1 cellular context compared by ENCODE assay signal in the genomic region with DNA sequence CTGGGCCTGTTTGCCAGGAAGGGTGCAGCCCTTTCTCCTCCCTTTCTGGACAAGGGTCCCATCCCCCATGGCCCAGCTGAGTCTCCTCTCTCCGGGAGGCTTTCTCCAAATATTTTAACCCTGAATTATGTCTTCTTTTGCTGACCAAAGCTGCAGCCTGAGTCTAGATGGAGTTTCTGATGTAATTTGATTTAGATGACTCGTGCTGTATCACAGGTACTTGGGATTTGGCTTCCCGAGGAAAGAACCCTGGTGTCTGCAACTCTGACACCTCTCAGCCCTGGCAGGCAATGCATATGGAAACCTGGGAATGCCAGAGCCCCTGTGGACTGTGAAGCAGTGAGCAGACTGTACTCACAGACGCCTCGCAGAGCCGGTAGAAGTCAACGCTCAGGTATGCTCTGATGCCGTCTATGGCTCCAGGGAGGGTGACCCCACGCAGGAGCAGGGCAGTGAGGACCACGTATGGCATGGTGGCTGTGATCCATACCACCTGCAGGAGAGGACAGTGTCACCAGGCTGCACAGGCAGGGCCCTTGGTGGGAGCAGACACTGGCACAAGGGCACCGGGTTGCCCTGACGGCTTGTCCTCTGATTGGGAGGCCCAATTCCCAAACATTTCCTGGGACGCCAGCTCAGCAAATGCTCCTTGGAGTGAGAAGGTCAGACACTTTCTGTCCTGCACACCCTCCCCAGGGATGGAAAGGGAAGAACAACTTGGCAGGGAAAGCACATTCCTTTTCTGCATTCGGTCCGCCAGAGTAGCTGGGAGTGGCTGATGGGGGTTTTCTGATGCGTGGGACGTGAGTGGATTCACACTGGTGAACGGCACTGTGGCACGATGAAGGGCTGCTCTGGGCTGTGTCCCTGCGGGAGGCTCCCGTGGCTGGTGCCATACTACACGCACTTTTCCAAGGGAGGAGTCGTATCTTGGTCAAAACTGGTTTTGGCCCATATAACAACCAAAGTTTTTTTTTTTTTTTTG.
TF ChIP-seq lines count a peak whose summit lies in the region.

No MANE protein-coding gene starts in this region.

TF ChIP-seq in WTC11, 78 proteins besides CTCF, POLR2A, EP300 and RAD21 (continued from another document):
- TF ChIP-seq, protein P1, sequence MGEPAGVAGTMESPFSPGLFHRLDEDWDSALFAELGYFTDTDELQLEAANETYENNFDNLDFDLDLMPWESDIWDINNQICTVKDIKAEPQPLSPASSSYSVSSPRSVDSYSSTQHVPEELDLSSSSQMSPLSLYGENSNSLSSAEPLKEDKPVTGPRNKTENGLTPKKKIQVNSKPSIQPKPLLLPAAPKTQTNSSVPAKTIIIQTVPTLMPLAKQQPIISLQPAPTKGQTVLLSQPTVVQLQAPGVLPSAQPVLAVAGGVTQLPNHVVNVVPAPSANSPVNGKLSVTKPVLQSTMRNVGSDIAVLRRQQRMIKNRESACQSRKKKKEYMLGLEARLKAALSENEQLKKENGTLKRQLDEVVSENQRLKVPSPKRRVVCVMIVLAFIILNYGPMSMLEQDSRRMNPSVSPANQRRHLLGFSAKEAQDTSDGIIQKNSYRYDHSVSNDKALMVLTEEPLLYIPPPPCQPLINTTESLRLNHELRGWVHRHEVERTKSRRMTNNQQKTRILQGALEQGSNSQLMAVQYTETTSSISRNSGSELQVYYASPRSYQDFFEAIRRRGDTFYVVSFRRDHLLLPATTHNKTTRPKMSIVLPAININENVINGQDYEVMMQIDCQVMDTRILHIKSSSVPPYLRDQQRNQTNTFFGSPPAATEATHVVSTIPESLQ (CRISPR knock-in tag; IDR thresholded peaks at IDR 0.05) = no peak
- TF ChIP-seq, protein P2, sequence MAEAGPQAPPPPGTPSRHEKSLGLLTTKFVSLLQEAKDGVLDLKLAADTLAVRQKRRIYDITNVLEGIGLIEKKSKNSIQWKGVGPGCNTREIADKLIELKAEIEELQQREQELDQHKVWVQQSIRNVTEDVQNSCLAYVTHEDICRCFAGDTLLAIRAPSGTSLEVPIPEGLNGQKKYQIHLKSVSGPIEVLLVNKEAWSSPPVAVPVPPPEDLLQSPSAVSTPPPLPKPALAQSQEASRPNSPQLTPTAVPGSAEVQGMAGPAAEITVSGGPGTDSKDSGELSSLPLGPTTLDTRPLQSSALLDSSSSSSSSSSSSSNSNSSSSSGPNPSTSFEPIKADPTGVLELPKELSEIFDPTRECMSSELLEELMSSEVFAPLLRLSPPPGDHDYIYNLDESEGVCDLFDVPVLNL (CRISPR knock-in tag; IDR thresholded peaks at IDR 0.05; ENCODE audit: borderline replicate concordance, low read depth) = no peak
- TF ChIP-seq TCF7 (CRISPR knock-in tag; IDR thresholded peaks at IDR 0.05; ENCODE audit: low read depth) (no peak), JUN (CRISPR knock-in tag; IDR thresholded peaks at IDR 0.05) (no peak), ZBTB21 (CRISPR knock-in tag; IDR thresholded peaks at IDR 0.05; ENCODE audit: borderline replicate concordance) (no peak), NFATC4 (CRISPR knock-in tag; IDR thresholded peaks at IDR 0.05) (no peak), MXD4 (CRISPR knock-in tag; IDR thresholded peaks at IDR 0.05; ENCODE audit: borderline replicate concordance) (no peak), IRF2 (CRISPR knock-in tag; IDR thresholded peaks at IDR 0.05; ENCODE audit: borderline replicate concordance, low read depth) (no peak), NR1H2 (CRISPR knock-in tag; IDR thresholded peaks at IDR 0.05) (no peak), CREB1 (CRISPR knock-in tag; IDR thresholded peaks at IDR 0.05) (no peak), ELF4 (CRISPR knock-in tag; IDR thresholded peaks at IDR 0.05; ENCODE audit: low read depth) (no peak)
- TF ChIP-seq, protein P3, sequence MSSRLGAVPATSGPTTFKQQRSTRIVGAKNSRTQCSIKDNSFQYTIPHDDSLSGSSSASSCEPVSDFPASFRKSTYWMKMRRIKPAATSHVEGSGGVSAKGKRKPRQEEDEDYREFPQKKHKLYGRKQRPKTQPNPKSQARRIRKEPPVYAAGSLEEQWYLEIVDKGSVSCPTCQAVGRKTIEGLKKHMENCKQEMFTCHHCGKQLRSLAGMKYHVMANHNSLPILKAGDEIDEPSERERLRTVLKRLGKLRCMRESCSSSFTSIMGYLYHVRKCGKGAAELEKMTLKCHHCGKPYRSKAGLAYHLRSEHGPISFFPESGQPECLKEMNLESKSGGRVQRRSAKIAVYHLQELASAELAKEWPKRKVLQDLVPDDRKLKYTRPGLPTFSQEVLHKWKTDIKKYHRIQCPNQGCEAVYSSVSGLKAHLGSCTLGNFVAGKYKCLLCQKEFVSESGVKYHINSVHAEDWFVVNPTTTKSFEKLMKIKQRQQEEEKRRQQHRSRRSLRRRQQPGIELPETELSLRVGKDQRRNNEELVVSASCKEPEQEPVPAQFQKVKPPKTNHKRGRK (CRISPR knock-in tag; IDR thresholded peaks at IDR 0.05; ENCODE audit: borderline replicate concordance) = no peak
- TF ChIP-seq, protein P4, sequence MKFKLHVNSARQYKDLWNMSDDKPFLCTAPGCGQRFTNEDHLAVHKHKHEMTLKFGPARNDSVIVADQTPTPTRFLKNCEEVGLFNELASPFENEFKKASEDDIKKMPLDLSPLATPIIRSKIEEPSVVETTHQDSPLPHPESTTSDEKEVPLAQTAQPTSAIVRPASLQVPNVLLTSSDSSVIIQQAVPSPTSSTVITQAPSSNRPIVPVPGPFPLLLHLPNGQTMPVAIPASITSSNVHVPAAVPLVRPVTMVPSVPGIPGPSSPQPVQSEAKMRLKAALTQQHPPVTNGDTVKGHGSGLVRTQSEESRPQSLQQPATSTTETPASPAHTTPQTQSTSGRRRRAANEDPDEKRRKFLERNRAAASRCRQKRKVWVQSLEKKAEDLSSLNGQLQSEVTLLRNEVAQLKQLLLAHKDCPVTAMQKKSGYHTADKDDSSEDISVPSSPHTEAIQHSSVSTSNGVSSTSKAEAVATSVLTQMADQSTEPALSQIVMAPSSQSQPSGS (CRISPR knock-in tag; IDR thresholded peaks at IDR 0.05; ENCODE audit: borderline replicate concordance, low read depth) = no peak
- TF ChIP-seq, protein P5, sequence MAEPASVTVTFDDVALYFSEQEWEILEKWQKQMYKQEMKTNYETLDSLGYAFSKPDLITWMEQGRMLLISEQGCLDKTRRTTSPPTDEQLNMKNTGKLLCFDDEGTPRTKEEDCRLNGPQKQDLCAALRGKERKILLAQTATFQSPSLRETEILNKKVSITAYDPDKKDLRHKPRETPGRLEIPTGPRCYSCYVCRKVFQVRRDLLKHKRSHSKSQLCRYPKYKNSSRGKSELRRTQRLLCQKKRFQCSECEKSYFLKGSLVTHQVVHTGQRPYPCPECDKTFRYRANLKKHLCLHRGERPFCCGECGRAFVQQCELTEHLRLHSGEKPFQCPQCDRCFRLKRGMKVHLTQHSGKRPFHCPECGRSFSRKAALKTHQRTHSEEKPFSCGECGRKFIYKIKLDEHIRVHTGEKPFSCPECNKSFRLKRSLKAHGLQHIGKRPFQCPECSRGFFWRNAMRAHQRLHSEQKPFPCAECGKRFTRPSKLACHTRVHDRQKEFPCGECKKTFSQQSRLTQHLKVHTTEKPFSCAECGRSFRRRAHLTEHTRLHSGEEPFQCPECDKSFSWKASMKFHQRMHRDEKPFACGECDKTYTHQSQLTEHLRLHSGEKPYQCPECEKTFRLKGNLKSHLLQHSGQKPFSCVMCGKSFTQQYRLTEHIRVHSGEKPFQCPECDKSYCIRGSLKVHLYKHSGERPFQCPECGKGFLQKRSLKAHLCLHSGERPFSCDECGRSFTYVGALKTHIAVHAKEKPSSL (CRISPR knock-in tag; conservative IDR thresholded peaks at IDR 0.05) = no peak
- TF ChIP-seq, protein P6, sequence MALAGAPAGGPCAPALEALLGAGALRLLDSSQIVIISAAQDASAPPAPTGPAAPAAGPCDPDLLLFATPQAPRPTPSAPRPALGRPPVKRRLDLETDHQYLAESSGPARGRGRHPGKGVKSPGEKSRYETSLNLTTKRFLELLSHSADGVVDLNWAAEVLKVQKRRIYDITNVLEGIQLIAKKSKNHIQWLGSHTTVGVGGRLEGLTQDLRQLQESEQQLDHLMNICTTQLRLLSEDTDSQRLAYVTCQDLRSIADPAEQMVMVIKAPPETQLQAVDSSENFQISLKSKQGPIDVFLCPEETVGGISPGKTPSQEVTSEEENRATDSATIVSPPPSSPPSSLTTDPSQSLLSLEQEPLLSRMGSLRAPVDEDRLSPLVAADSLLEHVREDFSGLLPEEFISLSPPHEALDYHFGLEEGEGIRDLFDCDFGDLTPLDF (CRISPR knock-in tag; IDR thresholded peaks at IDR 0.05) = no peak
- TF ChIP-seq, protein P7, sequence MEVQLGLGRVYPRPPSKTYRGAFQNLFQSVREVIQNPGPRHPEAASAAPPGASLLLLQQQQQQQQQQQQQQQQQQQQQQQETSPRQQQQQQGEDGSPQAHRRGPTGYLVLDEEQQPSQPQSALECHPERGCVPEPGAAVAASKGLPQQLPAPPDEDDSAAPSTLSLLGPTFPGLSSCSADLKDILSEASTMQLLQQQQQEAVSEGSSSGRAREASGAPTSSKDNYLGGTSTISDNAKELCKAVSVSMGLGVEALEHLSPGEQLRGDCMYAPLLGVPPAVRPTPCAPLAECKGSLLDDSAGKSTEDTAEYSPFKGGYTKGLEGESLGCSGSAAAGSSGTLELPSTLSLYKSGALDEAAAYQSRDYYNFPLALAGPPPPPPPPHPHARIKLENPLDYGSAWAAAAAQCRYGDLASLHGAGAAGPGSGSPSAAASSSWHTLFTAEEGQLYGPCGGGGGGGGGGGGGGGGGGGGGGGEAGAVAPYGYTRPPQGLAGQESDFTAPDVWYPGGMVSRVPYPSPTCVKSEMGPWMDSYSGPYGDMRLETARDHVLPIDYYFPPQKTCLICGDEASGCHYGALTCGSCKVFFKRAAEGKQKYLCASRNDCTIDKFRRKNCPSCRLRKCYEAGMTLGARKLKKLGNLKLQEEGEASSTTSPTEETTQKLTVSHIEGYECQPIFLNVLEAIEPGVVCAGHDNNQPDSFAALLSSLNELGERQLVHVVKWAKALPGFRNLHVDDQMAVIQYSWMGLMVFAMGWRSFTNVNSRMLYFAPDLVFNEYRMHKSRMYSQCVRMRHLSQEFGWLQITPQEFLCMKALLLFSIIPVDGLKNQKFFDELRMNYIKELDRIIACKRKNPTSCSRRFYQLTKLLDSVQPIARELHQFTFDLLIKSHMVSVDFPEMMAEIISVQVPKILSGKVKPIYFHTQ (CRISPR knock-in tag; IDR thresholded peaks at IDR 0.05) = no peak
